17 cellular contexts compared by ENCODE assay signal in genomic region chr17:692116-692515, GRCh38. TPM values are rescaled to one million over a fixed set of nuclear protein-coding genes. Genes with fewer than 3 reads are reported as not detected.
DNase-seq lines count a peak whose midpoint lies in the region; ATAC-seq and TF ChIP-seq lines count a peak whose summit lies in the region.
"Had no signal": no experiment of that assay in that cellular context is flagged by ENCODE, and none has a peak within 500 bp of the region (broad histone marks: within the 10 kb centered on the region; RNA-seq: fewer than 3 reads in every experiment).

No MANE protein-coding gene starts in this region.

- H3K4me1 Mint-ChIP-seq in MCF 10A (ENCODE audit: insufficient read depth, unreplicated experiment): peaks cover 30% of the 10 kb centered on the region
- no peaks in the 10 kb centered on the region for H3K4me1 Mint-ChIP-seq in activated T-helper 17 cell treated with anti-CD3 and anti-CD28 coated beads, Interleukin-2, amount 50 U/mL, for 72 hours

- peaks cover 10% of the 10 kb centered on the region for H3K36me3 ChIP-seq in breast epithelium

- no peak for ATAC-seq in activated T-helper 17 cell treated with anti-CD3 and anti-CD28 coated beads, Interleukin-2, amount 50 U/mL, for 72 hours (replicated peaks)
- no peak for ATAC-seq in GM18858 (IDR thresholded peaks at IDR 0.05; ENCODE audit: unreplicated experiment)

- H3K27me3 ChIP-seq in breast epithelium: no peaks in the 10 kb centered on the region
- H3K27me3 ChIP-seq: spleen had no signal

- intact Hi-C loops in MCF 10A (cut with micrococcal nuclease): loop anchor here (5.0 to 10.0 kb wide), 2 partner anchors 147 to 290 kb away; no protein-coding TSS in a partner anchor
- intact Hi-C loops in breast epithelium (cut with DNase I; ENCODE audit: low total_unique reads): no loop called here

- no peaks in the 10 kb centered on the region for H3K27me3 Mint-ChIP-seq in MCF 10A (ENCODE audit: insufficient read depth, unreplicated experiment)
- H3K27me3 Mint-ChIP-seq in activated T-helper 17 cell treated with anti-CD3 and anti-CD28 coated beads, Interleukin-2, amount 50 U/mL, for 72 hours: no peaks in the 10 kb centered on the region
- H3K27me3 Mint-ChIP-seq: activated naive CD4-positive, alpha-beta T cell treated with anti-CD3 and anti-CD28 coated beads, Interleukin-2, amount 10 ng/mL, durations not matched to agents 7 days and 5 days had no signal

- H3K9me3 Mint-ChIP-seq in MCF 10A (ENCODE audit: unreplicated experiment): no peaks in the 10 kb centered on the region
- H3K9me3 Mint-ChIP-seq in activated T-helper 17 cell treated with anti-CD3 and anti-CD28 coated beads, Interleukin-2, amount 50 U/mL, for 72 hours: no peaks in the 10 kb centered on the region
- H3K9me3 Mint-ChIP-seq: activated naive CD4-positive, alpha-beta T cell treated with anti-CD3 and anti-CD28 coated beads, Interleukin-2, amount 10 ng/mL, durations not matched to agents 7 days and 5 days; neural crest cell had no signal

- H3K4me1 ChIP-seq in breast epithelium: no peaks in the 10 kb centered on the region
- H3K4me1 ChIP-seq: Caco-2 had no signal

- no peak overlapping the region for H3K27ac ChIP-seq in breast epithelium
- H3K27ac ChIP-seq: 22Rv1, SK-N-MC, spleen had no signal

- peak overlapping the region; percentile 24 for H3K27ac Mint-ChIP-seq in MCF 10A (ENCODE audit: low read depth, unreplicated experiment)
- H3K27ac Mint-ChIP-seq in activated T-helper 17 cell treated with anti-CD3 and anti-CD28 coated beads, Interleukin-2, amount 50 U/mL, for 72 hours: peak overlapping the region; percentile 41
- H3K27ac Mint-ChIP-seq: activated naive CD4-positive, alpha-beta T cell treated with anti-CD3 and anti-CD28 coated beads, Interleukin-2, amount 10 ng/mL, durations not matched to agents 7 days and 5 days had no signal

- CTCF ChIA-PET in MCF 10A (lab: Yijun Ruan, JAX): interaction anchor here (1.8 to 2.2 kb wide), 2 partner anchors 8 to 280 kb away, joined by 7 to 18 read pairs; no protein-coding TSS in a partner anchor

- no peak for TF ChIP-seq CTCF in MCF 10A (IDR thresholded peaks at IDR 0.05; ENCODE audit: unreplicated experiment)
- TF ChIP-seq CTCF in breast epithelium (IDR thresholded peaks at IDR 0.05): no peak
- no peak for TF ChIP-seq CTCF in fibroblast of the aortic adventitia (IDR thresholded peaks at IDR 0.05; ENCODE audit: insufficient read depth, low read length)

- no TSS peak for BruUV-seq in MCF 10A (replicated peaks; lab: Mats Ljungman, UMichigan)

- POLR2A ChIA-PET in MCF 10A (lab: Yijun Ruan, JAX): interaction anchor here (0.5 to 1.7 kb wide), 8 partner anchors 17 to 305 kb away, joined by 3 to 6 read pairs (median 3); partner anchors contain the start of genes GLOD4, MRM3, NXN and TIMM22

- H3K36me3 Mint-ChIP-seq in MCF 10A (ENCODE audit: insufficient read depth, unreplicated experiment): peaks cover 44% of the 10 kb centered on the region
- peaks cover 96% of the 10 kb centered on the region for H3K36me3 Mint-ChIP-seq in activated T-helper 17 cell treated with anti-CD3 and anti-CD28 coated beads, Interleukin-2, amount 50 U/mL, for 72 hours (ENCODE audit: low read depth)

- no peak overlapping the region for H3K4me3 Mint-ChIP-seq in MCF 10A (ENCODE audit: unreplicated experiment)
- H3K4me3 Mint-ChIP-seq in activated T-helper 17 cell treated with anti-CD3 and anti-CD28 coated beads, Interleukin-2, amount 50 U/mL, for 72 hours: no peak overlapping the region
- H3K4me3 Mint-ChIP-seq: activated naive CD4-positive, alpha-beta T cell treated with anti-CD3 and anti-CD28 coated beads, Interleukin-2, amount 10 ng/mL, durations not matched to agents 7 days and 5 days; neural crest cell had no signal

- no peak for TF ChIP-seq POLR2A in breast epithelium (IDR thresholded peaks at IDR 0.05)

- DNase-seq in MCF 10A (ENCODE audit: unreplicated experiment): no peak
- DNase-seq in breast epithelium (ENCODE audit: low spot score in 2 of 2): no peak
- DNase-seq in fibroblast of the aortic adventitia (ENCODE audit: low read depth): peak; percentile 45
- DNase-seq in DMS79 (lab: John Stamatoyannopoulos, UW): no peak
- no peak for DNase-seq in stimulated activated CD8-positive, alpha-beta memory T cell treated with anti-CD3 and anti-CD28 coated beads, Interleukin-4, amount 100 ng/mL, for 48 hours
- DNase-seq in OCI-M2 (lab: John Stamatoyannopoulos, UW; ENCODE audit: unreplicated experiment): no peak
- DNase-seq: activated naive CD4-positive, alpha-beta T cell treated with anti-CD3 and anti-CD28 coated beads, Interleukin-2, amount 10 ng/mL, durations not matched to agents 7 days and 5 days; Caco-2; MM.1S; NCI-H2081 treated with DMSO at 0.1 percent for 48 hours; spleen; WERI-Rb-1 had no signal

- no peak overlapping the region for H3K4me3 ChIP-seq in breast epithelium
- no peak overlapping the region for H3K4me3 ChIP-seq in fibroblast of the aortic adventitia (ENCODE audit: low read depth, low read length)
- H3K4me3 ChIP-seq: SK-N-MC, spleen had no signal

- no peaks in the 10 kb centered on the region for H3K9me3 ChIP-seq in breast epithelium
- H3K9me3 ChIP-seq: Caco-2, spleen had no signal

RNA-seq across cellular contexts. Expression of gene VPS53, which starts 22.5 kb away (rescaled TPM):
- 43.5 and 55.0 TPM in 2 replicates for total RNA-seq in MCF 10A (2022)
- 10 to 100 TPM; 21.6 to 33.1 (median 25.6) TPM for total RNA-seq in breast epithelium
- total RNA-seq in activated T-helper 17 cell treated with anti-CD3 and anti-CD28 coated beads, Interleukin-2, amount 50 U/mL, for 72 hours: 10 to 100 TPM; 38.3 to 53.3 TPM
- 14.3 and 29.5 TPM in 2 replicates for total RNA-seq in fibroblast of the aortic adventitia (ENCODE audit: low replicate concordance)

RNA-seq across cellular contexts. Expression of gene TLCD3A, which starts 40.3 kb away (rescaled TPM):
- total RNA-seq in MCF 10A (2022) (28.4 and 31.6 TPM in 2 replicates), breast epithelium (1 to 10 TPM; 5.0 to 5.9 (median 5.6) TPM), fibroblast of the aortic adventitia (ENCODE audit: low replicate concordance) (12.9 and 27.5 TPM in 2 replicates)
- 10 to 100 TPM; 15.0 to 22.0 TPM for total RNA-seq in activated T-helper 17 cell treated with anti-CD3 and anti-CD28 coated beads, Interleukin-2, amount 50 U/mL, for 72 hours

RNA-seq across cellular contexts. Expression of gene GEMIN4, which starts 59.9 kb away (rescaled TPM):
- total RNA-seq in MCF 10A (2022) (19.5 and 24.1 TPM in 2 replicates), breast epithelium (10 to 100 TPM; 21.0 to 25.1 (median 22.1) TPM), fibroblast of the aortic adventitia (ENCODE audit: low replicate concordance) (16.7 and 21.3 TPM in 2 replicates)
- total RNA-seq in activated T-helper 17 cell treated with anti-CD3 and anti-CD28 coated beads, Interleukin-2, amount 50 U/mL, for 72 hours: 10 to 100 TPM; 40.7 to 54.4 TPM
